Comparison of ENCODE assay signal across 15 cellular contexts in the genomic region with DNA sequence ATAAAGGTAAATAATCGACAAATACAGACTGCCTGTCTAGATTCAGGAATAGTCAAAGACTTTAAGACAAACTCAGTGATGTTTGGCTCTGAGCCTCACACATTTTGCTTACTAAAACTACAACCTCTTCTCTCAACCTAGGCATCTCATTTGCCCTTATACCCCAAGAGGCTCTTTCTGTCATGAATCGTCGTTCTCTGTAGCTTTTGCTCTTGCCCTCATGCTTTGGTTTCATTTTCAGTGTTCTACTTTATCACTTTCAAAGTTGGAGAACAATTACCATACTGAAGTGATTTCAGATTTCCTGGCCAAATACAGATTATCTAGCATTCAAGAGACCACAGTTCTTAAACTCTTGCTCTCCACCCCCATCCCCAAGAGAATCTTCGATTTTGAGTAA.
"Had no signal": no experiment of that assay in that cellular context is flagged by ENCODE, and none has a peak within 500 bp of the region (broad histone marks: within the 10 kb centered on the region; RNA-seq: fewer than 3 reads in every experiment).

No MANE protein-coding gene starts in this region.

- H3K36me3 ChIP-seq: brain microvascular endothelial cell, right atrium auricular region, tibial artery, uterus had no signal

- H3K27ac Mint-ChIP-seq: activated CD4-positive, alpha-beta T cell treated with anti-CD3 and anti-CD28 coated beads, Interleukin-2, amount 10 ng/mL, durations not matched to agents 7 days and 5 days; activated naive CD4-positive, alpha-beta T cell treated with anti-CD3 and anti-CD28 coated beads, Interleukin-2, amount 50 U/mL, for 72 hours; natural killer cell had no signal

- H3K4me3 ChIP-seq: lung, right atrium auricular region, tibial artery, uterus had no signal

- H3K4me3 Mint-ChIP-seq: activated CD4-positive, alpha-beta T cell treated with anti-CD3 and anti-CD28 coated beads, Interleukin-2, amount 10 ng/mL, durations not matched to agents 7 days and 5 days; immature natural killer cell; natural killer cell had no signal

- ATAC-seq: activated naive CD4-positive, alpha-beta T cell treated with anti-CD3 and anti-CD28 coated beads, Interleukin-2, amount 50 U/mL, for 72 hours; natural killer cell had no signal

- H3K27me3 ChIP-seq: brain microvascular endothelial cell, right atrium auricular region, tibial artery, uterus had no signal

- H3K9me3 ChIP-seq: right atrium auricular region, tibial artery, uterus had no signal

- H3K36me3 Mint-ChIP-seq: activated naive CD4-positive, alpha-beta T cell treated with anti-CD3 and anti-CD28 coated beads, Interleukin-2, amount 50 U/mL, for 72 hours; immature natural killer cell; natural killer cell had no signal

- H3K4me1 ChIP-seq: right atrium auricular region, tibial artery, uterus had no signal

- DNase-seq: activated CD4-positive, alpha-beta T cell treated with anti-CD3 and anti-CD28 coated beads, Interleukin-2, amount 10 ng/mL, durations not matched to agents 7 days and 5 days; activated CD4-positive, CD25-positive, alpha-beta regulatory T cell; activated CD8-positive, alpha-beta memory T cell treated with anti-CD3 and anti-CD28 coated beads for 24 hours; activated effector memory CD4-positive, alpha-beta T cell treated with anti-CD3 and anti-CD28 coated beads, Interleukin-2, amount 50 U/mL, for 16 hours; amygdala; brain microvascular endothelial cell; dermis blood vessel endothelial cell; immature natural killer cell; natural killer cell; small intestine; tibial artery; uterus had no signal

- H3K27me3 Mint-ChIP-seq: activated CD4-positive, alpha-beta T cell treated with anti-CD3 and anti-CD28 coated beads, Interleukin-2, amount 10 ng/mL, durations not matched to agents 7 days and 5 days had no signal

- H3K27ac ChIP-seq: brain microvascular endothelial cell, right atrium auricular region, tibial artery, uterus had no signal

- H3K4me1 Mint-ChIP-seq: immature natural killer cell, natural killer cell had no signal

- H3K9me3 Mint-ChIP-seq: activated CD4-positive, alpha-beta T cell treated with anti-CD3 and anti-CD28 coated beads, Interleukin-2, amount 10 ng/mL, durations not matched to agents 7 days and 5 days; natural killer cell had no signal
